In the genomic region with DNA sequence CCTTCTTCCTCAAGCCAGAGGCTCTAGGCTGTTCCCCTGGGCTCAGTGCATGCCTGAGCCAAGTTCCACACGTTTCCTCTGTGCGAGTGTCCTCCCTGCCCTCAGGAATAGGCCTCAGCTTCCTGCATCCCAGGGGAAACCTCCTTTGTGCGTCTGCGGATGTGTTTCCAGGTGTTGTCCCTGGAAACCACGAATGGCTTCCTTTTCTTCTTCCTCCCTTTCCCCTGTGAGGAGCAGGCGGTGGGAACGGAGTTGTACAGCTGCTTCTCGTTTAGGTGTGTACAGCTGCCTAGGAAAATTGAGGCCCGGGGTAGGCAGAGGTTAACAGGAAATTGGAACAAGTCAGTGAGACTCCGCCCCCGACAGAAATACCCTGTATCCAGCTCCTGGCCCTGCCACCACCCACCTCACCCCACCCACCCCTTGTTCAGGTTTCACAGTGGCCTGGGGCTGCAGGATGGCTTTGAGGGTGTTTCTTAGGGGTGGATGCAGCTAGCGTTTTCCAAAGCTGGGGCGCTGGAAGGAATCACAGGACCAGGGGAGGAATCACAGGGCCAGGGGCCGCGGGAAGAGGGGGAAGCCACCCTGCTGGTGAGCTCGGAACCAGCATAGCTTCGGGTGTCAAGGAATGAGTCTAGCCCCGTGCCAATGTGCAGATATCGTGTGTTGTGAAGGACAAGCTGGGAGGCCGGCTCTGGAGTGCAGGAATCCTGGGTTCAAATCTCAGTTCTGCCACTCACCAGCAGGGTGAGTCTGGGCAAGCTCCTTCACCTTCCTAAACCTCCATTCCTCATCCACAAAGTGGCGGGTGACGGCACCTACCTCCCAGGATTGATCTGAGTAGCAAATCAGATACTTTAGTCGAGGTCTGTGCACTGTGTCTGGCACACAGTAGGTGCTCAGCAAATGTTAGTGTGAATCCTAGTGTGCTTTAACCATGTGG, we compare ENCODE assay signal across 13 cellular contexts. TPM values are rescaled to one million over a fixed set of nuclear protein-coding genes. Genes with fewer than 3 reads are reported as not detected.
DNase-seq lines count a peak whose midpoint lies in the region; ATAC-seq, FAIRE-seq and TF ChIP-seq lines count a peak whose summit lies in the region.
"Had no signal": no experiment of that assay in that cellular context is flagged by ENCODE, and none has a peak within 500 bp of the region (broad histone marks: within the 10 kb centered on the region; RNA-seq: fewer than 3 reads in every experiment).

No MANE protein-coding gene starts in this region.

- POLR2A ChIA-PET in Caco-2 (lab: Charles Lee) = interaction anchor here (0.6 kb wide), 1 partner anchor 200 kb away, joined by 6 read pairs; no protein-coding TSS in a partner anchor

- no peaks in the 10 kb centered on the region for H3K36me3 Mint-ChIP-seq in activated CD8-positive, alpha-beta memory T cell treated with anti-CD3 and anti-CD28 coated beads, Interleukin-2, amount 10 ng/mL, durations not matched to agents 7 days and 5 days
- H3K36me3 Mint-ChIP-seq in type B pancreatic cell = no peaks in the 10 kb centered on the region
- no peaks in the 10 kb centered on the region for H3K36me3 Mint-ChIP-seq in Caco-2 (ENCODE audit: insufficient read depth, unreplicated experiment)

- DNase-seq in activated CD8-positive, alpha-beta memory T cell treated with anti-CD3 and anti-CD28 coated beads, Interleukin-2, amount 10 ng/mL, durations not matched to agents 7 days and 5 days = peak; percentile 37
- no peak for DNase-seq in activated CD8-positive, alpha-beta memory T cell treated with anti-CD3 and anti-CD28 coated beads, Interleukin-2, amount 50 U/mL, for 4 hours
- DNase-seq in ecto neural progenitor cell (ENCODE audit: low spot score) (peak; percentile 41), lower lobe of right lung (no peak), type B pancreatic cell (ENCODE audit: extremely low spot score, unreplicated experiment) (peak; percentile 68), urothelium cell line (ENCODE audit: low spot score) (no peak), Caco-2 (no peak), tibial nerve (ENCODE audit: low spot score in 2 of 2) (no peak)
- DNase-seq: HCEC 1CT; stimulated activated naive CD4-positive, alpha-beta T cell treated with Interleukin-2 at 50 U/mL for 16 hours had no signal

- H3K9me3 Mint-ChIP-seq in activated CD8-positive, alpha-beta memory T cell treated with anti-CD3 and anti-CD28 coated beads, Interleukin-2, amount 10 ng/mL, durations not matched to agents 7 days and 5 days (ENCODE audit: low read depth) = no peaks in the 10 kb centered on the region
- H3K9me3 Mint-ChIP-seq in type B pancreatic cell = no peaks in the 10 kb centered on the region
- no peaks in the 10 kb centered on the region for H3K9me3 Mint-ChIP-seq in Caco-2 (ENCODE audit: unreplicated experiment)
- H3K9me3 Mint-ChIP-seq: T-helper 1 cell treated with Interleukin-12 subunit alpha and Interleukin-12 subunit beta and Interleukin-4 antibody, amounts not matched to agents 30 μg/mL and 1 μg/mL, for 36 hours had no signal

- peaks cover 25% of the 10 kb centered on the region for H3K4me1 Mint-ChIP-seq in activated CD8-positive, alpha-beta memory T cell treated with anti-CD3 and anti-CD28 coated beads, Interleukin-2, amount 10 ng/mL, durations not matched to agents 7 days and 5 days
- H3K4me1 Mint-ChIP-seq in type B pancreatic cell (ENCODE audit: unreplicated experiment) (peaks cover 12% of the 10 kb centered on the region), Caco-2 (ENCODE audit: low read depth, unreplicated experiment) (no peaks in the 10 kb centered on the region)

- no peaks in the 10 kb centered on the region for H3K9me3 ChIP-seq in lower lobe of right lung
- H3K9me3 ChIP-seq in Caco-2 = no peaks in the 10 kb centered on the region
- no peaks in the 10 kb centered on the region for H3K9me3 ChIP-seq in tibial nerve
- H3K9me3 ChIP-seq: breast epithelium had no signal

- H3K27me3 ChIP-seq in lower lobe of right lung (ENCODE audit: low read depth) (no peaks in the 10 kb centered on the region), Caco-2 (replicated peaks; ENCODE audit: control insufficient read depth, insufficient read depth, low read length) (no peaks in the 10 kb centered on the region), tibial nerve (no peaks in the 10 kb centered on the region)
- H3K27me3 ChIP-seq: breast epithelium had no signal

- H3K27me3 Mint-ChIP-seq in activated CD8-positive, alpha-beta memory T cell treated with anti-CD3 and anti-CD28 coated beads, Interleukin-2, amount 10 ng/mL, durations not matched to agents 7 days and 5 days = no peaks in the 10 kb centered on the region
- H3K27me3 Mint-ChIP-seq in type B pancreatic cell = peaks cover 3% of the 10 kb centered on the region
- H3K27me3 Mint-ChIP-seq in Caco-2 (ENCODE audit: insufficient read depth, unreplicated experiment) = no peaks in the 10 kb centered on the region

- H3K4me3 ChIP-seq in lower lobe of right lung (no peak overlapping the region), Caco-2 (ENCODE audit: low read depth, low read length) (no peak overlapping the region), tibial nerve (no peak overlapping the region)

- H3K36me3 ChIP-seq in lower lobe of right lung (no peaks in the 10 kb centered on the region), Caco-2 (ENCODE audit: control insufficient read depth, insufficient read depth, low read length) (no peaks in the 10 kb centered on the region), tibial nerve (peaks cover 0 to 14% (median 0%) of the 10 kb centered on the region in 3 donors)
- H3K36me3 ChIP-seq: breast epithelium had no signal

- intact Hi-C loops in lower lobe of right lung (cut with DNase I) (no loop called here), Caco-2 (cut with micrococcal nuclease; ENCODE audit: unreplicated experiment) (no loop called here)

- no peak overlapping the region for H3K4me3 Mint-ChIP-seq in activated CD8-positive, alpha-beta memory T cell treated with anti-CD3 and anti-CD28 coated beads, Interleukin-2, amount 10 ng/mL, durations not matched to agents 7 days and 5 days
- H3K4me3 Mint-ChIP-seq in type B pancreatic cell (peak overlapping the region; percentile 39), Caco-2 (ENCODE audit: unreplicated experiment) (no peak overlapping the region)
- H3K4me3 Mint-ChIP-seq: T-helper 1 cell treated with Interleukin-12 subunit alpha and Interleukin-12 subunit beta and Interleukin-4 antibody, amounts not matched to agents 30 μg/mL and 1 μg/mL, for 36 hours had no signal

- BruUV-seq in Caco-2 (replicated peaks; lab: Mats Ljungman, UMichigan) = no TSS peak

- FAIRE-seq in urothelium cell line (lab: Jason Lieb, UNC) = no peak
- FAIRE-seq: G401.6 had no signal

- no peak overlapping the region for H3K27ac Mint-ChIP-seq in activated CD8-positive, alpha-beta memory T cell treated with anti-CD3 and anti-CD28 coated beads, Interleukin-2, amount 10 ng/mL, durations not matched to agents 7 days and 5 days
- H3K27ac Mint-ChIP-seq in type B pancreatic cell (peak overlapping the region; percentile 39), Caco-2 (ENCODE audit: unreplicated experiment) (no peak overlapping the region)
- H3K27ac Mint-ChIP-seq: T-helper 1 cell treated with Interleukin-12 subunit alpha and Interleukin-12 subunit beta and Interleukin-4 antibody, amounts not matched to agents 30 μg/mL and 1 μg/mL, for 36 hours had no signal

- 66 to 70% methylated on average over 23 of the region's 23 CpGs for WGBS in tibial nerve, 2 donors

- H3K27ac ChIP-seq in lower lobe of right lung = peak overlapping the region; percentile 80
- peak overlapping the region in 1 of 4 donors; percentile 2 for H3K27ac ChIP-seq in tibial nerve

- CTCF ChIA-PET in activated CD8-positive, alpha-beta memory T cell treated with anti-CD3 and anti-CD28 coated beads, Interleukin-2, amount 10 ng/mL, durations not matched to agents 7 days and 5 days (lab: Charles Lee) = interaction anchor here (0.7 to 0.9 kb wide), 2 partner anchors 271 to 339 kb away, joined by 3 read pairs; no protein-coding TSS in a partner anchor
- CTCF ChIA-PET in Caco-2 (lab: Charles Lee) = no interaction called here

- no peak for ATAC-seq in activated CD8-positive, alpha-beta memory T cell treated with anti-CD3 and anti-CD28 coated beads, Interleukin-2, amount 10 ng/mL, durations not matched to agents 7 days and 5 days
- peak in 1 of 2 donors; percentile 36 for ATAC-seq in lower lobe of right lung

- no peak for TF ChIP-seq EP300 in tibial nerve (IDR thresholded peaks at IDR 0.05)

- no peak for TF ChIP-seq POLR2A in tibial nerve (IDR thresholded peaks at IDR 0.05)

- H3K4me1 ChIP-seq in lower lobe of right lung = peaks cover 46% of the 10 kb centered on the region
- H3K4me1 ChIP-seq in Caco-2 = peaks cover 7% of the 10 kb centered on the region; the same call in 1 of the 2 replicates
- H3K4me1 ChIP-seq in tibial nerve = peaks cover 0 to 24% (median 6%) of the 10 kb centered on the region in 4 donors
- H3K4me1 ChIP-seq: breast epithelium had no signal

- TF ChIP-seq CTCF in lower lobe of right lung (IDR thresholded peaks at IDR 0.05) = no peak
- TF ChIP-seq CTCF in type B pancreatic cell (conservative IDR thresholded peaks at IDR 0.05) = peak; percentile 48
- TF ChIP-seq CTCF in Caco-2 (IDR thresholded peaks at IDR 0.05; ENCODE audit: insufficient read depth in 1 of 2, low read depth in 1 of 2, low read length in 1 of 2, severe bottlenecking in 1 of 2, unreplicated experiment in 1 of 2) = no peak
- no peak for TF ChIP-seq CTCF in tibial nerve (IDR thresholded peaks at IDR 0.05)

RNA-seq across cellular contexts. Expression of a gene that starts 53.8 kb away (rescaled TPM):
- total RNA-seq in activated CD8-positive, alpha-beta memory T cell treated with anti-CD3 and anti-CD28 coated beads, Interleukin-2, amount 10 ng/mL, durations not matched to agents 7 days and 5 days = 100 to 1,000 TPM in 1 of 2 experiments, 10 to 100 TPM in 1; 76.1 to 122 TPM
- 70.6 TPM for total RNA-seq in lower lobe of right lung
- 11.3 and 12.9 TPM in 2 replicates for total RNA-seq in type B pancreatic cell (ENCODE audit: low replicate concordance)
- 18.4 and 20.7 TPM in 2 replicates for total RNA-seq in Caco-2 (2022)
- total RNA-seq in tibial nerve = 10 to 100 TPM; 14.2 to 34.2 (median 15.5) TPM

Comparison
In these comparisons a context has a peak if more than half of its experiments do, and no peak if none do; other contexts are left out.
1. DNase-seq: peak in activated CD8-positive, alpha-beta memory T cell treated with anti-CD3 and anti-CD28 coated beads, Interleukin-2, amount 10 ng/mL, durations not matched to agents 7 days and 5 days (single experiment), ecto neural progenitor cell (single experiment) and type B pancreatic cell (single experiment); none in activated CD8-positive, alpha-beta memory T cell treated with anti-CD3 and anti-CD28 coated beads, Interleukin-2, amount 50 U/mL, for 4 hours (single experiment), lower lobe of right lung (single experiment), urothelium cell line (single experiment), Caco-2 (0 of 2) and tibial nerve (0 of 2).